Comparison of ENCODE assay signal across 8 cellular contexts in genomic region chr2:73293534-73294171, GRCh38. TPM values are rescaled to one million over a fixed set of nuclear protein-coding genes. Genes with fewer than 3 reads are reported as not detected.
A peak's percentile ranks its signal among the peaks of the same experiment; 100 is the strongest.
DNase-seq lines count a peak whose midpoint lies in the region; TF ChIP-seq lines count a peak whose summit lies in the region.

Gene EGR4, minus strand, starts transcription at chr2:73293548. Its CDS starts 231 bp downstream, at chr2:73293317.

- H3K27ac ChIP-seq in Karpas-422 (ENCODE audit: low read length), result no peak within 1 kb of the TSS
- no peak within 1 kb of the TSS for H3K27ac ChIP-seq in RWPE1
- H3K27ac ChIP-seq in osteoblast (ENCODE audit: low read depth, low read length), result no peak within 1 kb of the TSS
- H3K27ac ChIP-seq in thymus (ENCODE audit: low read depth), result no peak within 1 kb of the TSS

- CTCF ChIA-PET in RWPE1 (lab: Yijun Ruan, JAX), result interaction anchor here (1.0 kb wide), 1 partner anchor 23 kb away, joined by 6 read pairs; no protein-coding TSS in a partner anchor

- WGBS in thymus, result 1% methylated on average over 45 of the region's 45 CpGs

- H2AFZ ChIP-seq in Karpas-422 (ENCODE audit: low read length) (peak within 1 kb of the TSS; percentile 97), osteoblast (ENCODE audit: low read length) (peak within 1 kb of the TSS; percentile 61)

- H3K27me3 ChIP-seq in Karpas-422 (ENCODE audit: low read length) (no peaks in the 10 kb centered on the region; the same call in 1 of the 2 replicates), osteoblast (ENCODE audit: insufficient read depth, low read length) (peaks cover 63% of the 10 kb centered on the region), thymus (ENCODE audit: control insufficient read depth, insufficient read depth) (peaks cover 59% of the 10 kb centered on the region)

- H3K4me1 ChIP-seq in Karpas-422 (ENCODE audit: low read length) (peaks cover 8% of the 10 kb centered on the region), osteoblast (ENCODE audit: insufficient read depth, low read length) (no peaks in the 10 kb centered on the region), thymus (ENCODE audit: control insufficient read depth, insufficient read depth, low read length) (peaks cover 10% of the 10 kb centered on the region)

- H3K9me3 ChIP-seq in Karpas-422 (ENCODE audit: low read length) (no peaks in the 10 kb centered on the region), osteoblast (ENCODE audit: low read depth, low read length) (no peaks in the 10 kb centered on the region), thymus (ENCODE audit: control insufficient read depth) (peaks cover 1% of the 10 kb centered on the region)

- H3K36me3 ChIP-seq in Karpas-422 (ENCODE audit: insufficient read depth, low read length), result no peaks in the 10 kb centered on the region
- H3K36me3 ChIP-seq in osteoblast (ENCODE audit: insufficient read depth, low read length), result no peaks in the 10 kb centered on the region
- no peaks in the 10 kb centered on the region for H3K36me3 ChIP-seq in thymus (ENCODE audit: control insufficient read depth, insufficient read depth)

- H3K4me2 ChIP-seq in Karpas-422 (ENCODE audit: low read depth, low read length, poor library complexity, severe bottlenecking) (peak within 1 kb of the TSS; percentile 78), osteoblast (ENCODE audit: insufficient read depth, low read length) (peak within 1 kb of the TSS; percentile 75)

- POLR2A ChIA-PET in RWPE1 (lab: Yijun Ruan, JAX; ENCODE audit: low non-redundant PET), result no interaction called here

- peak within 1 kb of the TSS; percentile 68 for H3K9ac ChIP-seq in Karpas-422 (ENCODE audit: low read length)

- H3K9me2 ChIP-seq in Karpas-422 (replicated peaks; ENCODE audit: insufficient read depth, low read length), result no peaks in the 10 kb centered on the region

- TF ChIP-seq CTCF in RWPE1 (conservative IDR thresholded peaks at IDR 0.05; ENCODE audit: low read depth), result no peak
- TF ChIP-seq CTCF in fibroblast of villous mesenchyme (IDR thresholded peaks at IDR 0.05; ENCODE audit: insufficient read depth, low read depth, low read length), result no peak
- TF ChIP-seq CTCF in osteoblast (IDR thresholded peaks at IDR 0.05; ENCODE audit: extremely low read depth, low read depth, low read length), result no peak

- H4K20me1 ChIP-seq in Karpas-422 (ENCODE audit: insufficient read depth, low read depth, low read length) (no peaks in the 10 kb centered on the region), osteoblast (ENCODE audit: insufficient read depth, low read length) (no peaks in the 10 kb centered on the region)

- H3K79me2 ChIP-seq in Karpas-422 (ENCODE audit: low read length) (no peaks in the 10 kb centered on the region), osteoblast (ENCODE audit: insufficient read depth, low read length) (no peaks in the 10 kb centered on the region)

- peak; percentile 68 for DNase-seq in DMS79 (lab: John Stamatoyannopoulos, UW)
- DNase-seq in H4 (ENCODE audit: low spot score), result peak; percentile 84
- DNase-seq in Karpas-422, result peak; percentile 98
- DNase-seq in RWPE1 (ENCODE audit: low spot score), result peak; percentile 69
- peak; percentile 79 for DNase-seq in activated effector memory CD4-positive, alpha-beta T cell treated with Interleukin-2 at 50 U/mL for 16 hours
- DNase-seq in fibroblast of villous mesenchyme (ENCODE audit: low read depth), result peak; percentile 64
- DNase-seq in osteoblast (ENCODE audit: insufficient read length, low spot score, missing footprints), result peak; percentile 99

- H3K4me3 ChIP-seq in Karpas-422 (ENCODE audit: low read length), result peak within 1 kb of the TSS; percentile 67
- H3K4me3 ChIP-seq in fibroblast of villous mesenchyme (ENCODE audit: low read depth, low read length), result peak within 1 kb of the TSS; percentile 39
- H3K4me3 ChIP-seq in osteoblast (ENCODE audit: insufficient read depth, low read length), result peak within 1 kb of the TSS; percentile 67
- peak within 1 kb of the TSS; percentile 52 for H3K4me3 ChIP-seq in thymus (ENCODE audit: low read length)

RNA-seq across cellular contexts. Expression of gene EGR4, which starts in this region (rescaled TPM):
- not detected in 2 replicates for total RNA-seq in H4 (2014; rRNA removed; shearing (Covaris generic))
- total RNA-seq in Karpas-422 (2014; rRNA removed; shearing (Covaris generic); ENCODE audit: low replicate concordance), result 0.14 and 0.75 TPM in 2 replicates
- total RNA-seq in fibroblast of villous mesenchyme (not detected in 2 replicates), osteoblast (not detected in 2 replicates)
- polyA plus RNA-seq in thymus, result 0.14 TPM

Comparison
In these comparisons a context has a peak if more than half of its experiments do, and no peak if none do; other contexts are left out.
1. Peak in DNase-seq in H4; RNA of the gene not detected or under 1 TPM.
2. Peak in DNase-seq, H3K4me3 ChIP-seq, H3K9ac ChIP-seq and H3K4me2 ChIP-seq in Karpas-422; RNA of the gene not detected or under 1 TPM.
3. Peak in DNase-seq and H3K4me3 ChIP-seq in fibroblast of villous mesenchyme; RNA of the gene not detected or under 1 TPM.
4. Peak in DNase-seq, H3K4me3 ChIP-seq and H3K4me2 ChIP-seq in osteoblast; RNA of the gene not detected or under 1 TPM.